Comparison of ENCODE assay signal across 7 cellular contexts in genomic region chr1:116626915-116627314, GRCh38. TPM values are rescaled to one million over a fixed set of nuclear protein-coding genes. Genes with fewer than 3 reads are reported as not detected.
DNase-seq lines count a peak whose midpoint lies in the region; TF ChIP-seq lines count a peak whose summit lies in the region.
"Not testable (repeated sequence)": the region's sequence is repeated elsewhere in the genome, so short reads cannot be mapped to it uniquely, and the experiment has no call there.

No MANE protein-coding gene starts in this region.

- peak overlapping the region; percentile 21 to 80 (median 35) for H3K27ac Mint-ChIP-seq in nephron

- not testable (repeated sequence) for H3K36me3 ChIP-seq in PC-9 (ENCODE audit: low read depth); adipocyte (ENCODE audit: control insufficient read depth, insufficient read depth, low read length, severe bottlenecking); hepatocyte (replicated peaks; ENCODE audit: insufficient read depth, low read depth); thyroid gland

- not testable (repeated sequence) for H3K9me3 ChIP-seq in PC-9 (ENCODE audit: insufficient read depth, low read depth); adipocyte (ENCODE audit: control insufficient read depth, low read length); hepatocyte (ENCODE audit: low read depth); thyroid gland

- not testable (repeated sequence) for H3K9me3 Mint-ChIP-seq in nephron

- DNase-seq in NCI-H146 treated with DMSO at 0.1 percent for 48 hours (lab: John Stamatoyannopoulos, UW; ENCODE audit: unreplicated experiment): peak; percentile 27
- DNase-seq in PC-9; hepatocyte (ENCODE audit: low spot score): not testable (repeated sequence)
- peak; percentile 11 for DNase-seq in adipocyte (ENCODE audit: low read depth)
- DNase-seq in erythroblast (lab: John Stamatoyannopoulos, UW): peak; percentile 19 to 49
- DNase-seq in thyroid gland: peak; percentile 53 to 60

- 35% methylated on average over 7 of the region's 7 CpGs for WGBS in hepatocyte (ENCODE audit: low lambda C conversion rate, missing lambda C conversion rate)
- 18 to 21% methylated on average over 7 of the region's 7 CpGs for WGBS in thyroid gland, 2 donors

- not testable (repeated sequence) for TF ChIP-seq POLR2A in erythroblast (IDR thresholded peaks at IDR 0.05; ENCODE audit: low read length); thyroid gland (IDR thresholded peaks at IDR 0.05)

- H3K9me2 ChIP-seq in PC-9 (ENCODE audit: insufficient read depth); hepatocyte (replicated peaks; ENCODE audit: insufficient read depth): not testable (repeated sequence)

- BruUV-seq in PC-9 (replicated peaks; lab: Mats Ljungman, UMichigan): not testable (repeated sequence)

- CTCF ChIA-PET in PC-9 (lab: Charles Lee): not testable (repeated sequence)

- not testable (repeated sequence) for TF ChIP-seq CTCF in PC-9 (conservative IDR thresholded peaks at IDR 0.05); hepatocyte (IDR thresholded peaks at IDR 0.05; ENCODE audit: poor library complexity); nephron (IDR thresholded peaks at IDR 0.05; ENCODE audit: unreplicated experiment in 3 of 3); thyroid gland (IDR thresholded peaks at IDR 0.05)

- H3K4me3 ChIP-seq in PC-9; adipocyte (ENCODE audit: low read length); hepatocyte: not testable (repeated sequence)
- peak overlapping the region in 1 of 3 donors; percentile 0 for H3K4me3 ChIP-seq in thyroid gland (replicated peaks in 1 of 3)

- peaks cover 76% of the 10 kb centered on the region for H3K79me2 ChIP-seq in PC-9 (ENCODE audit: low read depth)
- H3K79me2 ChIP-seq in hepatocyte: peaks cover 25% of the 10 kb centered on the region

- peaks cover 27% of the 10 kb centered on the region for H3K4me1 Mint-ChIP-seq in nephron

- peaks cover 43% of the 10 kb centered on the region for H3F3A ChIP-seq in PC-9 (ENCODE audit: insufficient read depth, low read depth)

- H3K4me1 ChIP-seq in PC-9 (replicated peaks; ENCODE audit: insufficient read depth) (peaks cover 91% of the 10 kb centered on the region), hepatocyte (ENCODE audit: insufficient read depth) (peaks cover 12% of the 10 kb centered on the region), thyroid gland (peaks cover 13 to 47% of the 10 kb centered on the region in 2 donors)
- H3K4me1 ChIP-seq in adipocyte (ENCODE audit: control insufficient read depth, insufficient read depth, low read length): not testable (repeated sequence)

- not testable (repeated sequence) for H3K27me3 Mint-ChIP-seq in nephron (ENCODE audit: low read depth)

- intact Hi-C loops in PC-9 (cut with micrococcal nuclease; ENCODE audit: unreplicated experiment); thyroid gland (cut with DNase I): not testable (repeated sequence)

- not testable (repeated sequence) for H2AFZ ChIP-seq in PC-9, hepatocyte

- H3K27ac ChIP-seq in PC-9: not testable (repeated sequence)
- H3K27ac ChIP-seq in hepatocyte: peak overlapping the region; percentile 40
- peak overlapping the region; percentile 76 to 92 (median 85) for H3K27ac ChIP-seq in thyroid gland

- H3K36me3 Mint-ChIP-seq in nephron (ENCODE audit: low read depth): not testable (repeated sequence)

- peak overlapping the region; percentile 20; the same call in 1 of the 2 replicates for H3K4me2 ChIP-seq in PC-9
- H3K4me2 ChIP-seq in hepatocyte: peak overlapping the region; percentile 54

- POLR2A ChIA-PET in PC-9 (lab: Charles Lee; ENCODE audit: unreplicated experiment): not testable (repeated sequence)

- not testable (repeated sequence) for H3K4me3 Mint-ChIP-seq in nephron

- not testable (repeated sequence) for H4K20me1 ChIP-seq in PC-9 (ENCODE audit: insufficient read depth); hepatocyte (ENCODE audit: insufficient read depth, poor library complexity, severe bottlenecking)

- not testable (repeated sequence) for H3K27me3 ChIP-seq in PC-9 (ENCODE audit: insufficient read depth, low read depth); adipocyte (replicated peaks; ENCODE audit: control insufficient read depth, insufficient read depth, low read length); hepatocyte; thyroid gland

- H3K9ac ChIP-seq in adipocyte (ENCODE audit: low read length): not testable (repeated sequence)

RNA-seq across cellular contexts. Expression of gene IGSF3, which starts 40.6 kb away (rescaled TPM):
- 27.8 and 30.1 TPM in 2 replicates for total RNA-seq in PC-9 (2021)
- 27.2 and 34.0 TPM in 2 replicates for total RNA-seq in hepatocyte
- polyA plus RNA-seq in hepatocyte: 8.8 and 9.3 TPM in 2 replicates
- total RNA-seq in thyroid gland: 10 to 100 TPM; 10.9 to 23.1 (median 18.6) TPM

RNA-seq across cellular contexts. Expression of gene CD58, which starts 56.1 kb away (rescaled TPM):
- total RNA-seq in PC-9 (2021) (15.9 and 23.6 TPM in 2 replicates), hepatocyte (14.4 and 16.0 TPM in 2 replicates), thyroid gland (10 to 100 TPM; 17.5 to 51.9 (median 23.1) TPM)
- polyA plus RNA-seq in hepatocyte: 23.3 and 26.9 TPM in 2 replicates
